In genomic region chr12:8675471-8676083, GRCh38 we compare ENCODE assay signal across 15 cellular contexts. TPM values are rescaled to one million over a fixed set of nuclear protein-coding genes. Genes with fewer than 3 reads are reported as not detected.
DNase-seq lines count a peak whose midpoint lies in the region; ATAC-seq, FAIRE-seq and TF ChIP-seq lines count a peak whose summit lies in the region.
"Had no signal": no experiment of that assay in that cellular context is flagged by ENCODE, and none has a peak within 500 bp of the region (broad histone marks: within the 10 kb centered on the region; RNA-seq: fewer than 3 reads in every experiment).

No MANE protein-coding gene starts in this region.

- no peak overlapping the region for H3K4me2 ChIP-seq in SK-N-SH
- H3K4me2 ChIP-seq: A549 had no signal

- H3K27me3 ChIP-seq in SK-N-SH (ENCODE audit: insufficient read depth), result no peaks in the 10 kb centered on the region; the same call in 1 of the 2 replicates
- H3K27me3 ChIP-seq in adrenal gland, result no peaks in the 10 kb centered on the region
- H3K27me3 ChIP-seq: heart right ventricle, spleen had no signal

- intact Hi-C loops in adrenal gland (cut with DNase I), result no loop called here

- H3K79me2 ChIP-seq in SK-N-SH (ENCODE audit: insufficient read depth), result no peaks in the 10 kb centered on the region

- H3F3A ChIP-seq in SK-N-SH (replicated peaks; ENCODE audit: insufficient read depth), result peaks cover 9% of the 10 kb centered on the region

- H3K36me3 ChIP-seq in SK-N-SH (replicated peaks in 1 of 2; ENCODE audit: control insufficient read depth in 1 of 2, insufficient read depth in 2 of 2, low read length in 1 of 2), result no peaks in the 10 kb centered on the region
- no peaks in the 10 kb centered on the region for H3K36me3 ChIP-seq in adrenal gland (replicated peaks in 1 of 2)
- H3K36me3 ChIP-seq: heart right ventricle, spleen had no signal

- DNase-seq in SK-N-SH (no peak), NCI-H2227 treated with DMSO at 0.1 percent for 48 hours (lab: John Stamatoyannopoulos, UW) (no peak), adrenal gland (no peak)
- DNase-seq in stimulated activated naive B cell treated with anti-CD40 and anti-IgM and Interleukin-4, amounts not matched to agents 10 μg/mL and 1 μg/mL and 100 μg/mL, for 72 hours, result no peak
- DNase-seq: activated CD4-positive, alpha-beta T cell treated with anti-CD3 and anti-CD28 coated beads, Interleukin-2, amount 10 ng/mL, durations not matched to agents 7 days and 5 days; heart right ventricle; NCI-H187; spleen; T-helper 1 cell; trophoblast cell had no signal

- ATAC-seq in SK-N-SH treated with all-trans-retinoic acid at 6 μM for 48 hours (no peak), HG03460 (IDR thresholded peaks at IDR 0.05; ENCODE audit: unreplicated experiment) (peak; percentile 60), GM19395 (IDR thresholded peaks at IDR 0.05; ENCODE audit: unreplicated experiment) (no peak)
- ATAC-seq in stimulated activated naive B cell treated with anti-CD40 and anti-IgM and Interleukin-4, amounts not matched to agents 10 μg/mL and 1 μg/mL and 100 μg/mL, for 72 hours (replicated peaks), result peak; percentile 20 to 38
- ATAC-seq: A549 had no signal

- no peak for TF ChIP-seq EP300 in SK-N-SH (IDR thresholded peaks at IDR 0.05; ENCODE audit: borderline replicate concordance in 1 of 2, low read depth in 1 of 2, low read length in 1 of 2)

- peaks cover 5 to 7% of the 10 kb centered on the region in 2 donors for H3K36me3 Mint-ChIP-seq in stimulated activated naive B cell treated with anti-CD40 and anti-IgM and Interleukin-4, amounts not matched to agents 10 μg/mL and 1 μg/mL and 100 μg/mL, for 72 hours

- H3K4me3 ChIP-seq in SK-N-SH (ENCODE audit: low read depth in 2 of 2, low read length in 1 of 2), result no peak overlapping the region
- no peak overlapping the region for H3K4me3 ChIP-seq in adrenal gland
- H3K4me3 ChIP-seq: A549, heart right ventricle, spleen had no signal

- POLR2A ChIA-PET in SK-N-SH (lab: Yijun Ruan, JAX), result no interaction called here

- H3K27ac ChIP-seq in SK-N-SH (ENCODE audit: low read depth in 2 of 2, low read length in 1 of 2) (no peak overlapping the region), adrenal gland (no peak overlapping the region)
- H3K27ac ChIP-seq: A549 had no signal

- peak; percentile 29 for FAIRE-seq in endometrium (lab: Jason Lieb, UNC)
- FAIRE-seq: A549 had no signal

- H3K9me3 ChIP-seq in SK-N-SH (no peaks in the 10 kb centered on the region), adrenal gland (replicated peaks in 1 of 3) (no peaks in the 10 kb centered on the region)
- H3K9me3 ChIP-seq: A549, heart right ventricle, spleen had no signal

- H3K27me3 Mint-ChIP-seq in stimulated activated naive B cell treated with anti-CD40 and anti-IgM and Interleukin-4, amounts not matched to agents 10 μg/mL and 1 μg/mL and 100 μg/mL, for 72 hours, result no peaks in the 10 kb centered on the region
- H3K27me3 Mint-ChIP-seq: activated CD4-positive, alpha-beta T cell treated with anti-CD3 and anti-CD28 coated beads, Interleukin-2, amount 10 ng/mL, durations not matched to agents 7 days and 5 days had no signal

- CTCF ChIA-PET in SK-N-SH (lab: Yijun Ruan, JAX), result interaction anchor here (1.6 to 7.9 kb wide), 4 partner anchors 12 to 215 kb away, joined by 4 to 161 read pairs (median 14); partner anchors contain the start of gene A2ML1

- H3K9me2 ChIP-seq in SK-N-SH, result no peaks in the 10 kb centered on the region

- H4K20me1 ChIP-seq in SK-N-SH (ENCODE audit: insufficient read depth), result no peaks in the 10 kb centered on the region

- no peak for TF ChIP-seq RAD21 in SK-N-SH (IDR thresholded peaks at IDR 0.05; ENCODE audit: low read length)

- H2AFZ ChIP-seq in SK-N-SH (ENCODE audit: low read depth), result peak overlapping the region; percentile 43; the same call in 1 of the 2 replicates

- H3K9me3 Mint-ChIP-seq in stimulated activated naive B cell treated with anti-CD40 and anti-IgM and Interleukin-4, amounts not matched to agents 10 μg/mL and 1 μg/mL and 100 μg/mL, for 72 hours, result peaks cover 6 to 8% of the 10 kb centered on the region in 2 donors
- H3K9me3 Mint-ChIP-seq: activated CD4-positive, alpha-beta T cell treated with anti-CD3 and anti-CD28 coated beads, Interleukin-2, amount 10 ng/mL, durations not matched to agents 7 days and 5 days had no signal

- H3K4me1 ChIP-seq in SK-N-SH (ENCODE audit: control insufficient read depth in 1 of 2, insufficient read depth in 2 of 2, low read depth in 1 of 2, low read length in 1 of 2) (no peaks in the 10 kb centered on the region; a peak in 1 of 4 replicates), adrenal gland (replicated peaks in 1 of 2) (no peaks in the 10 kb centered on the region)
- H3K4me1 ChIP-seq: A549 had no signal

- no peak overlapping the region for H3K4me3 Mint-ChIP-seq in stimulated activated naive B cell treated with anti-CD40 and anti-IgM and Interleukin-4, amounts not matched to agents 10 μg/mL and 1 μg/mL and 100 μg/mL, for 72 hours
- H3K4me3 Mint-ChIP-seq: activated CD4-positive, alpha-beta T cell treated with anti-CD3 and anti-CD28 coated beads, Interleukin-2, amount 10 ng/mL, durations not matched to agents 7 days and 5 days had no signal

- peaks cover 9 to 16% of the 10 kb centered on the region in 2 donors for H3K4me1 Mint-ChIP-seq in stimulated activated naive B cell treated with anti-CD40 and anti-IgM and Interleukin-4, amounts not matched to agents 10 μg/mL and 1 μg/mL and 100 μg/mL, for 72 hours

- TF ChIP-seq POLR2A in adrenal gland (IDR thresholded peaks at IDR 0.05), result no peak

- TF ChIP-seq CTCF in SK-N-SH (IDR thresholded peaks at IDR 0.05) (no peak), adrenal gland (IDR thresholded peaks at IDR 0.05) (no peak)

- 9% methylated on average over 3 of the region's 3 CpGs for WGBS in SK-N-SH (ENCODE audit: low lambda C conversion rate)
- WGBS in adrenal gland, 4 donors, result 10 to 22% (median 19%) methylated on average over 3 of the region's 3 CpGs

- no peak overlapping the region for H3K9ac ChIP-seq in SK-N-SH

- H3K27ac Mint-ChIP-seq in stimulated activated naive B cell treated with anti-CD40 and anti-IgM and Interleukin-4, amounts not matched to agents 10 μg/mL and 1 μg/mL and 100 μg/mL, for 72 hours, result peak overlapping the region; percentile 6
- H3K27ac Mint-ChIP-seq: activated CD4-positive, alpha-beta T cell treated with anti-CD3 and anti-CD28 coated beads, Interleukin-2, amount 10 ng/mL, durations not matched to agents 7 days and 5 days had no signal

TF ChIP-seq in SK-N-SH, 30 proteins besides CTCF, POLR2A, EP300 and RAD21:
- TF ChIP-seq SIN3A (IDR thresholded peaks at IDR 0.05; ENCODE audit: borderline replicate concordance, low read depth, low read length), result no peak

TF ChIP-seq in SK-N-SH treated with all-trans-retinoic acid at 6 μM for 48 hours, 23 proteins besides CTCF, POLR2A, EP300 and RAD21:
- TF ChIP-seq CSRNP3 (CRISPR knock-in tag; IDR thresholded peaks at IDR 0.05) (no peak), POU6F1 (CRISPR knock-in tag; IDR thresholded peaks at IDR 0.05; ENCODE audit: borderline replicate concordance, low read depth) (no peak), ZNF8 (CRISPR knock-in tag; IDR thresholded peaks at IDR 0.05) (no peak)
TF ChIP-seq in SK-N-SH treated with all-trans-retinoic acid at 6 μM for 48 hours: peak in this region for 0.

RNA-seq across cellular contexts. Expression of gene MFAP5, which starts 13.0 kb away (rescaled TPM):
- polyA plus RNA-seq in SK-N-SH (2012; rRNA removed) (19.1 and 34.8 TPM in 2 replicates), adrenal gland (10 to 100 TPM; 16.5 to 65.3 (median 22.8) TPM)
- polyA plus RNA-seq in SK-N-SH (2012; cell fraction: cytosol; rRNA removed), result 18.8 and 24.3 TPM in 2 replicates
- polyA plus RNA-seq in SK-N-SH (2012; cell fraction: nucleus; rRNA removed), result 23.4 and 52.1 TPM in 2 replicates
- total RNA-seq in adrenal gland, result 10 to 100 TPM in 5 of 8 donors, 1 to 10 TPM in 2, under 1 TPM in 1; 0.68 to 39.3 (median 13.8) TPM
- total RNA-seq: activated CD4-positive, alpha-beta T cell treated with anti-CD3 and anti-CD28 coated beads, Interleukin-2, amount 10 ng/mL, durations not matched to agents 7 days and 5 days had no signal

RNA-seq across cellular contexts. Expression of gene RIMKLB, which starts 22.2 kb away (rescaled TPM):
- polyA plus RNA-seq in SK-N-SH (2012; rRNA removed) (24.5 and 33.3 TPM in 2 replicates), adrenal gland (100 to 1,000 TPM in 1 of 3 donors, 10 to 100 TPM in 2; 19.3 to 225 (median 50.1) TPM)
- polyA plus RNA-seq in SK-N-SH (2012; cell fraction: cytosol; rRNA removed), result 18.4 and 25.4 TPM in 2 replicates
- polyA plus RNA-seq in SK-N-SH (2012; cell fraction: nucleus; rRNA removed), result 73.1 and 111 TPM in 2 replicates
- total RNA-seq in adrenal gland, result 10 to 100 TPM; 10.0 to 29.2 (median 19.1) TPM

Comparison
In these comparisons a context has a peak if more than half of its experiments do, and no peak if none do; other contexts are left out.
1. ATAC-seq: peak in HG03460 (single experiment) and stimulated activated naive B cell treated with anti-CD40 and anti-IgM and Interleukin-4, amounts not matched to agents 10 μg/mL and 1 μg/mL and 100 μg/mL, for 72 hours (2 of 2); none in SK-N-SH treated with all-trans-retinoic acid at 6 μM for 48 hours (single experiment) and GM19395 (single experiment).